1 cellular context compared by ENCODE assay signal in genomic region chr16:667780-668518, GRCh38.
TF ChIP-seq lines count a peak whose summit lies in the region.

Gene RHOT2 (plus strand): TSS chr16:668132. CDS start chr16:668200, 68 bp downstream.

TF ChIP-seq in SK-N-SH, 30 proteins besides CTCF, POLR2A, EP300 and RAD21 (continued from another document):
- TF ChIP-seq POLR2AphosphoS5 (IDR thresholded peaks at IDR 0.05; ENCODE audit: low read depth, low read length) (peak; percentile 77; the same call in 1 of the 2 replicates), FOXM1 (IDR thresholded peaks at IDR 0.05; ENCODE audit: low read depth) (no peak), IRF3 (IDR thresholded peaks at IDR 0.05; ENCODE audit: low read depth, low read length) (no peak), USF1 (IDR thresholded peaks at IDR 0.05; ENCODE audit: borderline replicate concordance, low read depth) (no peak), NRF1 (IDR thresholded peaks at IDR 0.05; ENCODE audit: low read depth, low read length) (no peak; the same call in 1 of the 2 replicates), TAF1 (IDR thresholded peaks at IDR 0.05; ENCODE audit: borderline replicate concordance, low read depth, low read length) (peak; percentile 90), MAX (IDR thresholded peaks at IDR 0.05; ENCODE audit: low read depth) (peak; percentile 61; the same call in 1 of the 2 replicates), CHD2 (IDR thresholded peaks at IDR 0.05; ENCODE audit: low read length, partially characterized antibody) (peak; percentile 73), RXRA (IDR thresholded peaks at IDR 0.05; ENCODE audit: borderline replicate concordance, low read depth) (no peak), SMC3 (IDR thresholded peaks at IDR 0.05; ENCODE audit: low read depth, low read length) (peak; percentile 53), TCF12 (IDR thresholded peaks at IDR 0.05) (no peak), YY1 (IDR thresholded peaks at IDR 0.05; ENCODE audit: low read depth) (peak; percentile 83), USF2 (IDR thresholded peaks at IDR 0.05; ENCODE audit: borderline replicate concordance, low read depth, low read length) (no peak)
TF ChIP-seq in SK-N-SH: peak in this region for 13.
